8 cellular contexts compared by ENCODE assay signal in the genomic region with DNA sequence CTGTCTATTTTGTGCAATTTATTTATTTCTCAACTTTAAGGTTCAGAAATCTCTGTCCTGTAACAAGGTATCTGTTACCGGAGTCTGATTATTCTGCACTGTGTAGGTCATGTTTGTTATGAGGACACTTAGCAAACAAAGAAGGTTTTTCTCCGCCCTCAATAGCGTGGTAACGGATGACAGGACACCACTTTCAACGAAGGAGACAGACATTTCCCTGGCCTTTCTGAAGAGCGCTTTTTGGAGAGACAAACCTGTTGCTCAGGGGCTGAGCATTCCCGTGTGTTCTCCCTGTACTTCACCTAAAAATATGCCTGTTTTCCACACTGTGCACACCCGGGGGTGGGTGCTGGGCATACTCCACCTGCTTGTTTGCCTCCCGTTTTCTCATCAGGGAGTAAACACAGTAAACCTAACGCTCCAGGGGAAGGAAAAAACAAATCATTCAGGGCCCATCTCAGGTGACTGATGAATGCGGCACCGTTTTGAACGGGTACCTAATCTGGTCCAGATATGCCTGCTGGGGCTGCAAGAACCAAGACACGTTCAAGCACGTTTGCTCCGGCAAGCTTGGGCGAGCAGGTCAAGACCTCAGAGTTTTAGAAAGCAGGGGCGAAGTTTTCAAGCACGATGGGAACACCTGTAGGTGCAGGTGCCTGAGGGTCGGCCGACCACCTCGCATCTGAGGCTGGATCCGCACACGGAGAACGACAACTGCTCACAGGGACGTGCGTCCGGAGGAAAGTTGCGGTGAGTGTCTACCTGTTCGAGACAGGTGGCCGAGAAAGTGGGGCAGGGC. TPM values are rescaled to one million over a fixed set of nuclear protein-coding genes. Genes with fewer than 3 reads are reported as not detected.
DNase-seq lines count a peak whose midpoint lies in the region; ATAC-seq lines count a peak whose summit lies in the region.

No MANE protein-coding gene starts in this region.

- no peak overlapping the region for H3K27ac ChIP-seq in rectal smooth muscle tissue (ENCODE audit: low read depth, low read length)

- H3K4me3 Mint-ChIP-seq in activated CD4-positive, alpha-beta T cell treated with anti-CD3 and anti-CD28 coated beads, Interleukin-2, amount 10 ng/mL, durations not matched to agents 24 days and 14 days, result no peak overlapping the region

- H3K4me3 ChIP-seq in rectal smooth muscle tissue (ENCODE audit: low read length), result peak overlapping the region; percentile 82

- H3K36me3 Mint-ChIP-seq in activated CD4-positive, alpha-beta T cell treated with anti-CD3 and anti-CD28 coated beads, Interleukin-2, amount 10 ng/mL, durations not matched to agents 24 days and 14 days (ENCODE audit: low read depth), result peaks cover 25% of the 10 kb centered on the region

- DNase-seq in COR-L47 (lab: John Stamatoyannopoulos, UW), result peak; percentile 25
- DNase-seq in activated CD4-positive, alpha-beta T cell treated with anti-CD3 and anti-CD28 coated beads, Interleukin-2, amount 10 ng/mL, durations not matched to agents 24 days and 14 days, result peak; percentile 74
- no peak for DNase-seq in Right ventricle myocardium superior
- DNase-seq in NCI-H2227 (lab: John Stamatoyannopoulos, UW; ENCODE audit: unreplicated experiment), result no peak
- DNase-seq in stimulated activated CD4-positive, alpha-beta T cell treated with anti-CD3 and anti-CD28 coated beads, Interleukin-2, amount 100 ng/mL, for 48 hours, result no peak

- H3K9ac ChIP-seq in rectal smooth muscle tissue (ENCODE audit: low read length), result peak overlapping the region; percentile 32

- H3K36me3 ChIP-seq in rectal smooth muscle tissue (ENCODE audit: control insufficient read depth, insufficient read depth, low read length), result no peaks in the 10 kb centered on the region

- peaks cover 4% of the 10 kb centered on the region for H3K4me1 ChIP-seq in rectal smooth muscle tissue (ENCODE audit: control insufficient read depth, insufficient read depth, low read length)

- H3K4me1 Mint-ChIP-seq in activated CD4-positive, alpha-beta T cell treated with anti-CD3 and anti-CD28 coated beads, Interleukin-2, amount 10 ng/mL, durations not matched to agents 24 days and 14 days, result peaks cover 43% of the 10 kb centered on the region

- intact Hi-C loops in activated CD4-positive, alpha-beta T cell treated with anti-CD3 and anti-CD28 coated beads, Interleukin-2, amount 10 ng/mL, durations not matched to agents 24 days and 14 days (cut with micrococcal nuclease), result loop anchor here (2.0 to 10.0 kb wide), 2 partner anchors 169 to 319 kb away; a partner anchor contains a TSS
- intact Hi-C loops in Right ventricle myocardium superior (cut with DNase I), result no loop called here

- H3K9me3 Mint-ChIP-seq in activated CD4-positive, alpha-beta T cell treated with anti-CD3 and anti-CD28 coated beads, Interleukin-2, amount 10 ng/mL, durations not matched to agents 24 days and 14 days, result no peaks in the 10 kb centered on the region

- peak; percentile 2 for ATAC-seq in HG02885 (IDR thresholded peaks at IDR 0.05; ENCODE audit: poor library complexity, unreplicated experiment)
- ATAC-seq in Right ventricle myocardium superior (ENCODE audit: poor library complexity), result peak; percentile 49
- no peak for ATAC-seq in GM18858 (IDR thresholded peaks at IDR 0.05; ENCODE audit: unreplicated experiment)

- peak overlapping the region; percentile 97 for H3K27ac Mint-ChIP-seq in activated CD4-positive, alpha-beta T cell treated with anti-CD3 and anti-CD28 coated beads, Interleukin-2, amount 10 ng/mL, durations not matched to agents 24 days and 14 days

- no peaks in the 10 kb centered on the region for H3K27me3 Mint-ChIP-seq in activated CD4-positive, alpha-beta T cell treated with anti-CD3 and anti-CD28 coated beads, Interleukin-2, amount 10 ng/mL, durations not matched to agents 24 days and 14 days

- no peaks in the 10 kb centered on the region for H3K27me3 ChIP-seq in rectal smooth muscle tissue (ENCODE audit: control insufficient read depth, insufficient read depth, low read length)

RNA-seq across cellular contexts. Expression of a gene that starts 0.9 kb away (rescaled TPM):
- 21.1 and 21.5 TPM in 2 replicates for total RNA-seq in activated CD4-positive, alpha-beta T cell treated with anti-CD3 and anti-CD28 coated beads, Interleukin-2, amount 10 ng/mL, durations not matched to agents 24 days and 14 days
- 272 TPM for total RNA-seq in Right ventricle myocardium superior

Comparison
In these comparisons a context has a peak if more than half of its experiments do, and no peak if none do; other contexts are left out.
1. DNase-seq: peak in COR-L47 (single experiment) and activated CD4-positive, alpha-beta T cell treated with anti-CD3 and anti-CD28 coated beads, Interleukin-2, amount 10 ng/mL, durations not matched to agents 24 days and 14 days (single experiment); none in Right ventricle myocardium superior (single experiment), NCI-H2227 (single experiment) and stimulated activated CD4-positive, alpha-beta T cell treated with anti-CD3 and anti-CD28 coated beads, Interleukin-2, amount 100 ng/mL, for 48 hours (0 of 2).
2. RNA of a gene that starts 0.9 kb away (total RNA-seq): 272 TPM in Right ventricle myocardium superior (single experiment); 21.1 to 21.5 TPM in activated CD4-positive, alpha-beta T cell treated with anti-CD3 and anti-CD28 coated beads, Interleukin-2, amount 10 ng/mL, durations not matched to agents 24 days and 14 days; every median in the first group is over 10 times any median in the second.